8 cellular contexts compared by ENCODE assay signal in genomic region chr7:37510043-37510634, GRCh38.
DNase-seq lines count a peak whose midpoint lies in the region; ATAC-seq lines count a peak whose summit lies in the region.

No MANE protein-coding gene starts in this region.

- DNase-seq in DMS53 (lab: John Stamatoyannopoulos, UW) (peak; percentile 47), DMS53 treated with DMSO at 0.1 percent for 48 hours (lab: John Stamatoyannopoulos, UW; ENCODE audit: unreplicated experiment) (no peak), HuH-7.5 (ENCODE audit: low spot score) (peak; percentile 15), left kidney (ENCODE audit: low read depth, low spot score) (peak; percentile 15), NCI-H2081 treated with DMSO at 0.1 percent for 48 hours (lab: John Stamatoyannopoulos, UW) (no peak)
- peak; percentile 49 for DNase-seq in activated naive CD4-positive, alpha-beta T cell treated with anti-CD3 and anti-CD28 coated beads for 36 hours
- no peak for DNase-seq in activated CD8-positive, alpha-beta memory T cell treated with anti-CD3 and anti-CD28 coated beads, Interleukin-2, amount 50 U/mL, for 48 hours

- no peaks in the 10 kb centered on the region for H3K4me1 Mint-ChIP-seq in activated naive CD4-positive, alpha-beta T cell treated with anti-CD3 and anti-CD28 coated beads for 36 hours (ENCODE audit: low read depth)

- peaks cover 7% of the 10 kb centered on the region for H3K27me3 Mint-ChIP-seq in activated naive CD4-positive, alpha-beta T cell treated with anti-CD3 and anti-CD28 coated beads for 36 hours (ENCODE audit: low read depth)

- CTCF ChIA-PET in activated naive CD4-positive, alpha-beta T cell treated with anti-CD3 and anti-CD28 coated beads for 36 hours (lab: Charles Lee) = interaction anchor here (0.6 to 5.2 kb wide), 9 partner anchors 13 to 639 kb away, joined by 3 to 48 read pairs (median 3); partner anchors contain the start of gene ELMO1

- no peaks in the 10 kb centered on the region for H3K9me3 Mint-ChIP-seq in activated naive CD4-positive, alpha-beta T cell treated with anti-CD3 and anti-CD28 coated beads for 36 hours

- H3K36me3 Mint-ChIP-seq in activated naive CD4-positive, alpha-beta T cell treated with anti-CD3 and anti-CD28 coated beads for 36 hours (ENCODE audit: low read depth) = no peaks in the 10 kb centered on the region

- H3K27ac Mint-ChIP-seq in activated naive CD4-positive, alpha-beta T cell treated with anti-CD3 and anti-CD28 coated beads for 36 hours = no peak overlapping the region

- no peak for ATAC-seq in GM18520 (IDR thresholded peaks at IDR 0.05; ENCODE audit: unreplicated experiment)

- intact Hi-C loops in activated naive CD4-positive, alpha-beta T cell treated with anti-CD3 and anti-CD28 coated beads for 36 hours (cut with micrococcal nuclease) = loop anchor here (1.0 to 5.0 kb wide), 4 partner anchors 225 to 523 kb away; no protein-coding TSS in a partner anchor

- H3K4me3 Mint-ChIP-seq in activated naive CD4-positive, alpha-beta T cell treated with anti-CD3 and anti-CD28 coated beads for 36 hours = no peak overlapping the region

Comparison
In these comparisons a context has a peak if more than half of its experiments do, and no peak if none do; other contexts are left out.
1. DNase-seq: peak in DMS53 (single experiment), HuH-7.5 (single experiment), activated naive CD4-positive, alpha-beta T cell treated with anti-CD3 and anti-CD28 coated beads for 36 hours (single experiment) and left kidney (single experiment); none in DMS53 treated with DMSO at 0.1 percent for 48 hours (single experiment), activated CD8-positive, alpha-beta memory T cell treated with anti-CD3 and anti-CD28 coated beads, Interleukin-2, amount 50 U/mL, for 48 hours (single experiment) and NCI-H2081 treated with DMSO at 0.1 percent for 48 hours (single experiment).